In genomic region chr14:100828448-100828834, GRCh38 we compare ENCODE assay signal across 21 cellular contexts. TPM values are rescaled to one million over a fixed set of nuclear protein-coding genes. Genes with fewer than 3 reads are reported as not detected.
DNase-seq lines count a peak whose midpoint lies in the region; FAIRE-seq and TF ChIP-seq lines count a peak whose summit lies in the region.
"Had no signal": no experiment of that assay in that cellular context is flagged by ENCODE, and none has a peak within 500 bp of the region (broad histone marks: within the 10 kb centered on the region; RNA-seq: fewer than 3 reads in every experiment).

No MANE protein-coding gene starts in this region.

- CTCF ChIA-PET in endothelial cell of umbilical vein (lab: Charles Lee), result interaction anchor here (0.6 to 1.5 kb wide), 16 partner anchors 118 to 798 kb away, joined by 3 to 16 read pairs (median 5); no protein-coding TSS in a partner anchor
- CTCF ChIA-PET in Calu3 (lab: Charles Lee), result no interaction called here

- POLR2A ChIA-PET in endothelial cell of umbilical vein (lab: Charles Lee), result interaction anchor here (0.7 kb wide), 1 partner anchor 119 kb away, joined by 5 read pairs; no protein-coding TSS in a partner anchor

- H3K36me3 Mint-ChIP-seq in Calu3 (ENCODE audit: insufficient read depth, unreplicated experiment), result no peaks in the 10 kb centered on the region
- H3K36me3 Mint-ChIP-seq: IgD-negative memory B cell had no signal

- BruUV-seq in endothelial cell of umbilical vein (replicated peaks; lab: Mats Ljungman, UMichigan) (no TSS peak), Calu3 (replicated peaks; lab: Mats Ljungman, UMichigan) (no TSS peak)

- H3K9ac ChIP-seq in endothelial cell of umbilical vein (replicated peaks; ENCODE audit: extremely low read depth, insufficient read depth, low read length), result no peak overlapping the region

- no peak overlapping the region for H3K4me3 Mint-ChIP-seq in Calu3 (ENCODE audit: low read depth, unreplicated experiment)
- H3K4me3 Mint-ChIP-seq: IgD-negative memory B cell had no signal

- no peaks in the 10 kb centered on the region for H4K20me1 ChIP-seq in endothelial cell of umbilical vein (replicated peaks; ENCODE audit: control insufficient read depth, extremely low read depth, insufficient read depth, low read length)

- no peak overlapping the region for H2AFZ ChIP-seq in endothelial cell of umbilical vein (ENCODE audit: low read depth, low read length)

- DNase-seq in AG20443 (ENCODE audit: low spot score) (peak; percentile 65), SK-N-DZ (ENCODE audit: low spot score) (peak; percentile 48), endothelial cell of umbilical vein (ENCODE audit: low read depth, low spot score) (peak; percentile 13), posterior vena cava (ENCODE audit: low spot score) (peak; percentile 43), HuH-7 (ENCODE audit: low spot score) (no peak), Calu3 (no peak)
- DNase-seq in activated CD4-positive, alpha-beta T cell treated with anti-CD3 and anti-CD28 coated beads, Interleukin-2, amount 50 U/mL, for 4 hours, result no peak
- DNase-seq: activated CD4-positive, alpha-beta T cell treated with anti-CD3 and anti-CD28 coated beads for 4 hours; aorta; MM.1S; NCI-H1694; NCI-H2227 treated with DMSO at 0.1 percent for 48 hours; Peyer's patch; stimulated activated CD4-positive, alpha-beta T cell treated with anti-CD3 and anti-CD28 coated beads, Interleukin-1b, Interleukin-23, amount 100 ng/mL, for 48 hours; stomach had no signal

- no peak for TF ChIP-seq CTCF in endothelial cell of umbilical vein (IDR thresholded peaks at IDR 0.05; ENCODE audit: extremely low read depth in 1 of 2, insufficient read depth in 1 of 2, low read depth in 1 of 2, low read length in 2 of 2)
- TF ChIP-seq CTCF in Calu3 (IDR thresholded peaks at IDR 0.05; ENCODE audit: unreplicated experiment), result no peak

- FAIRE-seq in endothelial cell of umbilical vein (lab: Jason Lieb, UNC), result no peak
- FAIRE-seq: H1 had no signal

- dilution Hi-C loops in endothelial cell of umbilical vein (cut with MboI; ENCODE audit: extremely low pct_ligation_motif_present, low sequenced_read_pairs), result no loop called here

- H3K27me3 Mint-ChIP-seq in Calu3 (ENCODE audit: unreplicated experiment), result peaks cover 46% of the 10 kb centered on the region

- TF ChIP-seq POLR2A in endothelial cell of umbilical vein (IDR thresholded peaks at IDR 0.05; ENCODE audit: low read depth, low read length), result no peak

- peaks cover 8% of the 10 kb centered on the region for H3K9me3 Mint-ChIP-seq in Calu3 (ENCODE audit: low read depth, unreplicated experiment)

- H3K4me1 ChIP-seq in endothelial cell of umbilical vein (ENCODE audit: control insufficient read depth, extremely low read depth, insufficient read depth, low read length), result no peaks in the 10 kb centered on the region
- H3K4me1 ChIP-seq: Peyer's patch had no signal

- no peak overlapping the region for H3K27ac Mint-ChIP-seq in Calu3 (ENCODE audit: unreplicated experiment)
- H3K27ac Mint-ChIP-seq: IgD-negative memory B cell had no signal

- no peaks in the 10 kb centered on the region for H3K9me1 ChIP-seq in endothelial cell of umbilical vein (replicated peaks; ENCODE audit: control insufficient read depth, extremely low read depth, insufficient read depth, low read length)

- H3K27me3 ChIP-seq in endothelial cell of umbilical vein (ENCODE audit: control insufficient read depth in 2 of 2, insufficient read depth in 2 of 2, low read length in 2 of 2), result peaks cover 0 to 4% of the 10 kb centered on the region in 2 experiments
- H3K27me3 ChIP-seq: Peyer's patch had no signal

- no peak overlapping the region for H3K27ac ChIP-seq in endothelial cell of umbilical vein (ENCODE audit: insufficient read depth, low read depth, low read length)
- H3K27ac ChIP-seq: C4-2B, coronary artery, epithelial cell of prostate, Peyer's patch, stomach had no signal

- H3K36me3 ChIP-seq in endothelial cell of umbilical vein (ENCODE audit: control insufficient read depth in 2 of 2, extremely low read depth in 1 of 2, insufficient read depth in 2 of 2, low read length in 2 of 2), result peaks cover 3 to 21% of the 10 kb centered on the region in 2 experiments
- H3K36me3 ChIP-seq: Peyer's patch, stomach had no signal

- no peak overlapping the region for H3K4me2 ChIP-seq in endothelial cell of umbilical vein (ENCODE audit: insufficient read depth, low read length)

- H3K9me3 ChIP-seq in endothelial cell of umbilical vein (replicated peaks; ENCODE audit: control insufficient read depth, insufficient read depth, low read length), result no peaks in the 10 kb centered on the region
- H3K9me3 ChIP-seq: Peyer's patch had no signal

- intact Hi-C loops in endothelial cell of umbilical vein (cut with micrococcal nuclease), result loop anchor here (1.0 kb wide), 2 partner anchors 165 to 443 kb away; no protein-coding TSS in a partner anchor
- intact Hi-C loops in posterior vena cava (cut with DNase I), result no loop called here
- intact Hi-C loops in Calu3 (cut with micrococcal nuclease; ENCODE audit: unreplicated experiment), result no loop called here

- H3K79me2 ChIP-seq in endothelial cell of umbilical vein (ENCODE audit: control insufficient read depth, insufficient read depth, low read length), result peaks cover 28% of the 10 kb centered on the region

- no peaks in the 10 kb centered on the region for H3K4me1 Mint-ChIP-seq in Calu3 (ENCODE audit: low read depth, unreplicated experiment)

- H3K4me3 ChIP-seq in endothelial cell of umbilical vein (replicated peaks in 1 of 3; ENCODE audit: insufficient read depth in 1 of 3, low read depth in 1 of 3, low read length in 3 of 3), result no peak overlapping the region

TF ChIP-seq in endothelial cell of umbilical vein, 7 proteins besides CTCF, POLR2A, EP300 and RAD21:
- TF ChIP-seq MAX (IDR thresholded peaks at IDR 0.05; ENCODE audit: insufficient read depth, insufficient read length) (no peak), MYC (IDR thresholded peaks at IDR 0.05; ENCODE audit: low read depth, low read length) (no peak), POLR2AphosphoS5 (IDR thresholded peaks at IDR 0.05; ENCODE audit: insufficient read depth, low read depth, low read length) (no peak), EZH2 (IDR thresholded peaks at IDR 0.05; ENCODE audit: borderline replicate concordance, low read depth, low read length, severe bottlenecking) (no peak), FOS (IDR thresholded peaks at IDR 0.05; ENCODE audit: borderline replicate concordance, insufficient read depth, low read length) (no peak), GATA2 (IDR thresholded peaks at IDR 0.05; ENCODE audit: insufficient read depth, insufficient read length, low read depth, low read length) (no peak), JUN (IDR thresholded peaks at IDR 0.05; ENCODE audit: borderline replicate concordance, insufficient read depth, insufficient read length, low read depth) (no peak)

RNA-seq across cellular contexts. Expression of gene MEG3, which starts 2.5 kb away (rescaled TPM):
- 191 and 312 TPM in 2 replicates for polyA plus RNA-seq in SK-N-DZ (2014; cell fraction: cytosol; rRNA removed)
- 2,588 and 3,028 TPM in 2 replicates for polyA plus RNA-seq in SK-N-DZ (2014; cell fraction: nucleus; rRNA removed)
- total RNA-seq in endothelial cell of umbilical vein (227 and 508 TPM in 2 replicates), posterior vena cava (10 to 100 TPM; 56.2 to 99.4 TPM), Calu3 (2022) (not detected in 2 replicates)
- 378 and 436 TPM in 2 replicates for polyA plus RNA-seq in endothelial cell of umbilical vein
- polyA plus RNA-seq in endothelial cell of umbilical vein (2011; cell fraction: cytosol; rRNA removed), result 28.6 and 84.8 TPM in 2 replicates
- 2,750 and 2,919 TPM in 2 replicates for polyA plus RNA-seq in endothelial cell of umbilical vein (2011; cell fraction: nucleus; rRNA removed)
- polyA plus RNA-seq in endothelial cell of umbilical vein (2012), result 270 and 402 TPM in 2 replicates
- 270 and 297 TPM in 2 replicates for polyA minus RNA-seq in endothelial cell of umbilical vein
- not detected for polyA minus RNA-seq in endothelial cell of umbilical vein (2011; cell fraction: cytosol; rRNA and poly(A)+ RNA removed)
- polyA minus RNA-seq in endothelial cell of umbilical vein (2011; cell fraction: nucleus; rRNA and poly(A)+ RNA removed), result 362 and 404 TPM in 2 replicates
- total RNA-seq: osteocyte had no signal
- polyA plus RNA-seq: IgD-negative memory B cell had no signal

Comparison
In these comparisons a context has a peak if more than half of its experiments do, and no peak if none do; other contexts are left out.
1. DNase-seq: peak in AG20443 (single experiment), SK-N-DZ (single experiment), endothelial cell of umbilical vein (single experiment) and posterior vena cava (single experiment); none in activated CD4-positive, alpha-beta T cell treated with anti-CD3 and anti-CD28 coated beads, Interleukin-2, amount 50 U/mL, for 4 hours (0 of 2), HuH-7 (single experiment) and Calu3 (single experiment).
2. RNA of gene MEG3, which starts 2.5 kb away (total RNA-seq): 227 to 508 TPM in endothelial cell of umbilical vein and 56.2 to 99.4 TPM in posterior vena cava; not detected in Calu3; every median in the first group is over 10 times any median in the second.